In genomic region chr4:121118344-121118743, GRCh38 we compare ENCODE assay signal across 1 cellular context.
TF ChIP-seq lines count a peak whose summit lies in the region.

No MANE protein-coding gene starts in this region.

TF ChIP-seq in H1, 55 proteins besides CTCF, POLR2A, EP300 and RAD21:
- no peak for TF ChIP-seq HDAC2 (IDR thresholded peaks at IDR 0.05; ENCODE audit: borderline replicate concordance in 1 of 2, low read depth in 2 of 2, low read length in 2 of 2)
- TF ChIP-seq CREB1 (IDR thresholded peaks at IDR 0.05): no peak
- TF ChIP-seq RBBP5 (IDR thresholded peaks at IDR 0.05; ENCODE audit: borderline replicate concordance, low read depth, low read length): no peak
- TF ChIP-seq GTF2F1 (IDR thresholded peaks at IDR 0.05; ENCODE audit: borderline replicate concordance, low read depth, low read length): no peak
- no peak for TF ChIP-seq SP2 (IDR thresholded peaks at IDR 0.05; ENCODE audit: low read length)
- no peak for TF ChIP-seq SUZ12 (IDR thresholded peaks at IDR 0.05; ENCODE audit: low read length)
- no peak for TF ChIP-seq SP4 (IDR thresholded peaks at IDR 0.05; ENCODE audit: low read length)
- TF ChIP-seq RNF2 (IDR thresholded peaks at IDR 0.05; ENCODE audit: borderline replicate concordance, low read depth, low read length, missing control alignments, poor library complexity, severe bottlenecking): no peak
- no peak for TF ChIP-seq SP1 (IDR thresholded peaks at IDR 0.05; ENCODE audit: low read depth, low read length)
- TF ChIP-seq CBX8 (IDR thresholded peaks at IDR 0.05; ENCODE audit: borderline replicate concordance, low read depth, low read length): no peak
- no peak for TF ChIP-seq RXRA (IDR thresholded peaks at IDR 0.05; ENCODE audit: insufficient read depth, low read depth, low read length)
- no peak for TF ChIP-seq MAX (IDR thresholded peaks at IDR 0.05)
- TF ChIP-seq TAF7 (optimal IDR thresholded peaks at IDR 0.05; ENCODE audit: borderline replicate concordance, low read depth, low read length): no peak
- no peak for TF ChIP-seq SIRT6 (IDR thresholded peaks at IDR 0.05; ENCODE audit: low read length)
- no peak for TF ChIP-seq E2F6 (IDR thresholded peaks at IDR 0.05)
- TF ChIP-seq TBP (IDR thresholded peaks at IDR 0.05; ENCODE audit: low read depth, low read length): no peak
- TF ChIP-seq GABPA (IDR thresholded peaks at IDR 0.05; ENCODE audit: borderline replicate concordance, insufficient read depth, low read length): no peak
- no peak for TF ChIP-seq POU5F1 (IDR thresholded peaks at IDR 0.05; ENCODE audit: low read depth, low read length)
